ENCODE assay signal across 1 cellular context in genomic region chr9:121067655-121068054, GRCh38.
TF ChIP-seq lines count a peak whose summit lies in the region.

No MANE protein-coding gene starts in this region.

TF ChIP-seq in GM12891, 5 proteins besides CTCF, POLR2A, EP300 and RAD21:
- TF ChIP-seq POLR2AphosphoS5 (IDR thresholded peaks at IDR 0.05; ENCODE audit: low read depth, low read length), result no peak
- no peak for TF ChIP-seq POU2F2 (IDR thresholded peaks at IDR 0.05; ENCODE audit: low read depth, low read length)
- 0 out of 2 replicates have a peak, but pooled peaks have one; percentile 12 for TF ChIP-seq SPI1 (IDR thresholded peaks at IDR 0.05; ENCODE audit: low read depth, low read length)
- TF ChIP-seq TAF1 (IDR thresholded peaks at IDR 0.05; ENCODE audit: low read depth, low read length), result no peak
- no peak for TF ChIP-seq PAX5 (IDR thresholded peaks at IDR 0.05; ENCODE audit: insufficient read depth, low read length, severe bottlenecking)
